8 cellular contexts compared by ENCODE assay signal in the genomic region with DNA sequence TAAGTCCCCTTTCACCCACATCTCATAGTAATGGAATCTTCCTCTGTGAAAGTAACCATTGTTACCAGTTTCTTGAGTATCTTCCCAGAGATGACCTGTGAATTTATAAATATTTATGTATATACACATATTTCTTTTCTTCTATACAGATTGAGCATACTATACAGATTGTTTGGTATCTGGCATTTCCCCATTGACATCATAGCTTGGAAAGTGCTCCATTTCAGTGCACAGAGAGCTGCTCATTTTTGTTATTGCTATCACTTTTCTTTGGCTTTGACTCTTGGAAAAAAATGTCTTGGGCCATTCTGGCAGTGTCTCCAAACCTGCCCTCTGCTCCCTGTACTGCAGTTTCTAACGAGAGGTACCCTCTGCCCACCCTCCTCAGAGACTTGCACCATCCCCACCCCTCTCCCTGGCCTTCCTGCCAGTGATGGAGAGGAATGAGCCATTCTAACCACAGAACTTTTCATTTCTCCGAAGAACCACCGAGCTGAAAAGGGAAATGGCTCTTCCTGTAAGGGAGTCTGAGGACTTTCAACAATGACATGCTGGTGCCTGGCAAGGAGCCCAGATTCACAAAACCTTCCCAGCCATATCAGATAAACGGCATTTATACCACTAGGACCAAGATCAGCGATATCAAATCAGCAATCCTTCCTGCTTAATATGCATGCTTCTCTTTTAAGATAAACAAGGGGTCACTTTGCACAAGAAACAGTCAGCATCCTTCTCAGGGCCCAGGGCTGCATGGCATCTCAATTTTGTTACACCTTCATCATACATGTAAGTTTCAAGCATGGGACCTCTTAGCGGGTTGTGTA. TPM values are rescaled to one million over a fixed set of nuclear protein-coding genes. Genes with fewer than 3 reads are reported as not detected.
DNase-seq lines count a peak whose midpoint lies in the region; ATAC-seq and TF ChIP-seq lines count a peak whose summit lies in the region.

No MANE protein-coding gene starts in this region.

- H3K4me1 ChIP-seq in SK-N-SH (ENCODE audit: control insufficient read depth in 1 of 2, insufficient read depth in 2 of 2, low read depth in 1 of 2, low read length in 1 of 2) = peaks cover 11 to 24% of the 10 kb centered on the region in 2 experiments; a peak in 3 of 4 replicates

- no peaks in the 10 kb centered on the region for H3K27me3 ChIP-seq in SK-N-SH (ENCODE audit: insufficient read depth)

- peak overlapping the region; percentile 53; the same call in 1 of the 2 replicates for H2AFZ ChIP-seq in SK-N-SH (ENCODE audit: low read depth)

- no peak for TF ChIP-seq RAD21 in SK-N-SH (IDR thresholded peaks at IDR 0.05; ENCODE audit: low read length)

- H3F3A ChIP-seq in SK-N-SH (replicated peaks; ENCODE audit: insufficient read depth) = peaks cover 26% of the 10 kb centered on the region

- H3K36me3 ChIP-seq in SK-N-SH (replicated peaks in 1 of 2; ENCODE audit: control insufficient read depth in 1 of 2, insufficient read depth in 2 of 2, low read length in 1 of 2) = no peaks in the 10 kb centered on the region

- no peaks in the 10 kb centered on the region for H3K9me2 ChIP-seq in SK-N-SH

- no peaks in the 10 kb centered on the region for H3K79me2 ChIP-seq in SK-N-SH (ENCODE audit: insufficient read depth)

- WGBS in SK-N-SH (ENCODE audit: low lambda C conversion rate) = 8% methylated on average over 6 of the region's 6 CpGs

- intact Hi-C loops in posterior vena cava (cut with DNase I) = no loop called here

- H3K4me3 ChIP-seq in SK-N-SH (ENCODE audit: low read depth in 2 of 2, low read length in 1 of 2) = peak overlapping the region in 1 of 2 experiments; percentile 51; a peak in 3 of 4 replicates

- ATAC-seq in HG02973 (IDR thresholded peaks at IDR 0.05; ENCODE audit: unreplicated experiment) = peak; percentile 65
- no peak for ATAC-seq in GM19328 (IDR thresholded peaks at IDR 0.05; ENCODE audit: unreplicated experiment)

- H4K20me1 ChIP-seq in SK-N-SH (ENCODE audit: insufficient read depth) = no peaks in the 10 kb centered on the region

- DNase-seq in ELR (ENCODE audit: low read depth) = peak; percentile 69
- DNase-seq in SK-N-SH = peak; percentile 58
- DNase-seq in central memory CD4-positive, alpha-beta T cell = peak; percentile 31
- peak; percentile 80 for DNase-seq in pulmonary artery endothelial cell (ENCODE audit: low read depth, low spot score)
- DNase-seq in NCI-H1048 (lab: John Stamatoyannopoulos, UW) = no peak
- no peak for DNase-seq in posterior vena cava (ENCODE audit: low spot score)

- TF ChIP-seq EP300 in SK-N-SH (IDR thresholded peaks at IDR 0.05; ENCODE audit: borderline replicate concordance in 1 of 2, low read depth in 1 of 2, low read length in 1 of 2) = peak; percentile 53 to 79

- TF ChIP-seq CTCF in SK-N-SH (IDR thresholded peaks at IDR 0.05) = no peak

- H3K27ac ChIP-seq in SK-N-SH (ENCODE audit: low read depth in 2 of 2, low read length in 1 of 2) = peak overlapping the region in 1 of 2 experiments; percentile 87; a peak in 2 of 4 replicates

- H3K9me3 ChIP-seq in SK-N-SH = no peaks in the 10 kb centered on the region

- peak overlapping the region; percentile 73 for H3K4me2 ChIP-seq in SK-N-SH

- CTCF ChIA-PET in SK-N-SH (lab: Yijun Ruan, JAX) = no interaction called here

- POLR2A ChIA-PET in SK-N-SH (lab: Yijun Ruan, JAX) = no interaction called here

- peak overlapping the region; percentile 56 for H3K9ac ChIP-seq in SK-N-SH

TF ChIP-seq in SK-N-SH, 30 proteins besides CTCF, POLR2A, EP300 and RAD21 (continues in another document):
- TF ChIP-seq RXRA (IDR thresholded peaks at IDR 0.05; ENCODE audit: borderline replicate concordance, low read depth) (0 out of 2 replicates have a peak, but pooled peaks have one; percentile 37), USF2 (IDR thresholded peaks at IDR 0.05; ENCODE audit: borderline replicate concordance, low read depth, low read length) (no peak), ELF1 (IDR thresholded peaks at IDR 0.05) (0 out of 2 replicates have a peak, but pooled peaks have one; percentile 36), TEAD4 (IDR thresholded peaks at IDR 0.05; ENCODE audit: borderline replicate concordance, insufficient read depth) (peak; percentile 74; the same call in 1 of the 2 replicates), JUND (IDR thresholded peaks at IDR 0.05) (peak; percentile 57; the same call in 1 of the 2 replicates), YY1 (IDR thresholded peaks at IDR 0.05; ENCODE audit: low read depth) (no peak), RCOR1 (IDR thresholded peaks at IDR 0.05; ENCODE audit: low read length) (peak; percentile 76), GATA2 (CRISPR knock-in tag; IDR thresholded peaks at IDR 0.05) (peak; percentile 94), POLR2AphosphoS5 (IDR thresholded peaks at IDR 0.05; ENCODE audit: low read depth, low read length) (0 out of 2 replicates have a peak, but pooled peaks have one; percentile 46), SIN3A (IDR thresholded peaks at IDR 0.05; ENCODE audit: borderline replicate concordance, low read depth, low read length) (no peak), EZH2phosphoT487 (IDR thresholded peaks at IDR 0.05; ENCODE audit: borderline replicate concordance, low read depth) (no peak), IRF3 (IDR thresholded peaks at IDR 0.05; ENCODE audit: low read depth, low read length) (no peak), FOXJ3 (CRISPR knock-in tag; IDR thresholded peaks at IDR 0.05) (no peak), MXI1 (IDR thresholded peaks at IDR 0.05; ENCODE audit: low read depth, low read length) (no peak), NRF1 (IDR thresholded peaks at IDR 0.05; ENCODE audit: low read depth, low read length) (no peak), FOXM1 (IDR thresholded peaks at IDR 0.05; ENCODE audit: low read depth) (no peak), FOSL2 (IDR thresholded peaks at IDR 0.05; ENCODE audit: borderline replicate concordance, low read depth) (no peak), SMC3 (IDR thresholded peaks at IDR 0.05; ENCODE audit: low read depth, low read length) (no peak), MAX (IDR thresholded peaks at IDR 0.05; ENCODE audit: low read depth) (peak; percentile 70), TAF1 (IDR thresholded peaks at IDR 0.05; ENCODE audit: borderline replicate concordance, low read depth, low read length) (no peak), CHD2 (IDR thresholded peaks at IDR 0.05; ENCODE audit: low read length, partially characterized antibody) (no peak)
- TF ChIP-seq, protein P1, sequence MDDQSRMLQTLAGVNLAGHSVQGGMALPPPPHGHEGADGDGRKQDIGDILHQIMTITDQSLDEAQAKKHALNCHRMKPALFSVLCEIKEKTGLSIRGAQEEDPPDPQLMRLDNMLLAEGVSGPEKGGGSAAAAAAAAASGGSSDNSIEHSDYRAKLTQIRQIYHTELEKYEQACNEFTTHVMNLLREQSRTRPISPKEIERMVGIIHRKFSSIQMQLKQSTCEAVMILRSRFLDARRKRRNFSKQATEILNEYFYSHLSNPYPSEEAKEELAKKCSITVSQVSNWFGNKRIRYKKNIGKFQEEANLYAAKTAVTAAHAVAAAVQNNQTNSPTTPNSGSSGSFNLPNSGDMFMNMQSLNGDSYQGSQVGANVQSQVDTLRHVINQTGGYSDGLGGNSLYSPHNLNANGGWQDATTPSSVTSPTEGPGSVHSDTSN (IDR thresholded peaks at IDR 0.05) = peak; percentile 86
- TF ChIP-seq, protein P2, sequence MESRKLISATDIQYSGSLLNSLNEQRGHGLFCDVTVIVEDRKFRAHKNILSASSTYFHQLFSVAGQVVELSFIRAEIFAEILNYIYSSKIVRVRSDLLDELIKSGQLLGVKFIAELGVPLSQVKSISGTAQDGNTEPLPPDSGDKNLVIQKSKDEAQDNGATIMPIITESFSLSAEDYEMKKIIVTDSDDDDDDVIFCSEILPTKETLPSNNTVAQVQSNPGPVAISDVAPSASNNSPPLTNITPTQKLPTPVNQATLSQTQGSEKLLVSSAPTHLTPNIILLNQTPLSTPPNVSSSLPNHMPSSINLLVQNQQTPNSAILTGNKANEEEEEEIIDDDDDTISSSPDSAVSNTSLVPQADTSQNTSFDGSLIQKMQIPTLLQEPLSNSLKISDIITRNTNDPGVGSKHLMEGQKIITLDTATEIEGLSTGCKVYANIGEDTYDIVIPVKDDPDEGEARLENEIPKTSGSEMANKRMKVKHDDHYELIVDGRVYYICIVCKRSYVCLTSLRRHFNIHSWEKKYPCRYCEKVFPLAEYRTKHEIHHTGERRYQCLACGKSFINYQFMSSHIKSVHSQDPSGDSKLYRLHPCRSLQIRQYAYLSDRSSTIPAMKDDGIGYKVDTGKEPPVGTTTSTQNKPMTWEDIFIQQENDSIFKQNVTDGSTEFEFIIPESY (IDR thresholded peaks at IDR 0.05; ENCODE audit: borderline replicate concordance, low read depth) = no peak

RNA-seq across cellular contexts. Expression of gene CCSER2, which starts 19.7 kb away (rescaled TPM):
- polyA plus RNA-seq in SK-N-SH (2012; rRNA removed) = 8.5 and 12.2 TPM in 2 replicates
- polyA plus RNA-seq in SK-N-SH (2012; cell fraction: cytosol; rRNA removed) = 11.3 and 13.8 TPM in 2 replicates
- polyA plus RNA-seq in SK-N-SH (2012; cell fraction: nucleus; rRNA removed) = 3.7 and 10.9 TPM in 2 replicates
- total RNA-seq in pulmonary artery endothelial cell = 16.4 and 22.3 TPM in 2 replicates
- total RNA-seq in posterior vena cava = 100 to 1,000 TPM in 1 of 2 donors, 10 to 100 TPM in 1; 85.4 to 108 TPM

Comparison
In these comparisons a context has a peak if more than half of its experiments do, and no peak if none do; other contexts are left out.
1. DNase-seq: peak in ELR (single experiment), SK-N-SH (single experiment), central memory CD4-positive, alpha-beta T cell (single experiment) and pulmonary artery endothelial cell (single experiment); none in NCI-H1048 (single experiment) and posterior vena cava (single experiment).